Comparison of ENCODE assay signal across 8 cellular contexts in genomic region chr6:117449549-117450439, GRCh38. TPM values are rescaled to one million over a fixed set of nuclear protein-coding genes. Genes with fewer than 3 reads are reported as not detected.
DNase-seq lines count a peak whose midpoint lies in the region; ATAC-seq and TF ChIP-seq lines count a peak whose summit lies in the region.

No MANE protein-coding gene starts in this region.

- WGBS in psoas muscle, 3 donors = 38 to 45% (median 44%) methylated on average over 10 of the region's 10 CpGs

- no peak overlapping the region for H3K27ac ChIP-seq in Peyer's patch
- H3K27ac ChIP-seq in psoas muscle = no peak overlapping the region

- no peaks in the 10 kb centered on the region for H3K9me3 ChIP-seq in Peyer's patch
- no peaks in the 10 kb centered on the region for H3K9me3 ChIP-seq in psoas muscle

- H3K36me3 ChIP-seq in Peyer's patch (no peaks in the 10 kb centered on the region), psoas muscle (ENCODE audit: insufficient read depth in 1 of 2, low read depth in 1 of 2) (no peaks in the 10 kb centered on the region)

- DNase-seq in Daoy (ENCODE audit: low read depth) = peak; percentile 75
- DNase-seq in Peyer's patch = peak in 2 of 3 donors; percentile 51 to 83
- peak; percentile 36 to 59 for DNase-seq in activated T-cell treated with anti-CD3 and anti-CD28 coated beads, Interleukin-2, amount 50 U/mL, for 48 hours
- DNase-seq in foreskin fibroblast = peak; percentile 63 to 85
- DNase-seq in psoas muscle = no peak
- no peak for DNase-seq in NK-92 treated with Interleukin-12 subunit alpha and Interleukin-12 subunit beta, amount 100 ng/mL, for 24 hours (lab: John Stamatoyannopoulos, UW)

- peak; percentile 85 for TF ChIP-seq RAD21 in Ishikawa (IDR thresholded peaks at IDR 0.05; ENCODE audit: low read depth)

- peak; percentile 36 to 80 (median 69) for TF ChIP-seq CTCF in Peyer's patch (IDR thresholded peaks at IDR 0.05)
- TF ChIP-seq CTCF in foreskin fibroblast (IDR thresholded peaks at IDR 0.05; ENCODE audit: low read depth, low read length) = peak; percentile 55
- TF ChIP-seq CTCF in psoas muscle (IDR thresholded peaks at IDR 0.05) = peak; percentile 84

- H3K4me1 ChIP-seq in Peyer's patch (peaks cover 0 to 13% (median 0%) of the 10 kb centered on the region in 4 donors), psoas muscle (peaks cover 12% of the 10 kb centered on the region)

- TF ChIP-seq EP300 in Ishikawa (IDR thresholded peaks at IDR 0.05; ENCODE audit: borderline replicate concordance) = no peak

- H3K4me3 ChIP-seq in Peyer's patch (no peak overlapping the region), foreskin fibroblast (ENCODE audit: low read depth in 1 of 2, low read length in 2 of 2) (no peak overlapping the region), psoas muscle (no peak overlapping the region)

- ATAC-seq in psoas muscle = peak in 1 of 4 donors; percentile 72
- no peak for ATAC-seq in HG03135 (IDR thresholded peaks at IDR 0.05; ENCODE audit: unreplicated experiment)

- H3K27me3 ChIP-seq in Peyer's patch = no peaks in the 10 kb centered on the region
- H3K27me3 ChIP-seq in psoas muscle (ENCODE audit: insufficient read depth in 3 of 3, low read length in 2 of 3) = no peaks in the 10 kb centered on the region

- TF ChIP-seq POLR2A in Peyer's patch (IDR thresholded peaks at IDR 0.05) = no peak

- intact Hi-C loops in psoas muscle (cut with DNase I) = loop anchor here (1.0 to 5.0 kb wide), 5 partner anchors 33 to 158 kb away; partner anchors contain the start of gene DCBLD1 (in 1 of the 2)

TF ChIP-seq in Ishikawa, 13 proteins besides CTCF, POLR2A, EP300 and RAD21:
- TF ChIP-seq TCF12 (IDR thresholded peaks at IDR 0.05; ENCODE audit: low read depth) = no peak
- TF ChIP-seq REST (IDR thresholded peaks at IDR 0.05; ENCODE audit: low read depth) = no peak
- no peak for TF ChIP-seq CREB1 (IDR thresholded peaks at IDR 0.05; ENCODE audit: low read depth)
- TF ChIP-seq ZBTB7A (IDR thresholded peaks at IDR 0.05; ENCODE audit: low read depth) = no peak
- TF ChIP-seq TEAD4 (IDR thresholded peaks at IDR 0.05) = no peak
- TF ChIP-seq MAX (IDR thresholded peaks at IDR 0.05) = no peak
- TF ChIP-seq YY1 (IDR thresholded peaks at IDR 0.05; ENCODE audit: low read depth) = no peak
- no peak for TF ChIP-seq FOXM1 (IDR thresholded peaks at IDR 0.05; ENCODE audit: borderline replicate concordance, low read depth)
- TF ChIP-seq CEBPB (IDR thresholded peaks at IDR 0.05) = no peak
- no peak for TF ChIP-seq TAF1 (IDR thresholded peaks at IDR 0.05; ENCODE audit: low read depth)
- TF ChIP-seq USF1 (IDR thresholded peaks at IDR 0.05) = no peak
- no peak for TF ChIP-seq EGR1 (IDR thresholded peaks at IDR 0.05)
- TF ChIP-seq NFIC (IDR thresholded peaks at IDR 0.05) = no peak

RNA-seq across cellular contexts. Expression of gene ROS1, which starts 24.1 kb away (rescaled TPM):
- 0.71 and 1.1 TPM in 2 replicates for total RNA-seq in Daoy (2014; rRNA removed; shearing (Covaris generic))
- under 1 TPM in 3 of 4 donors, not detected in 1; 0.18 to 0.94 (median 0.47) TPM for total RNA-seq in Peyer's patch
- under 1 TPM in 1 of 4 donors, not detected in 3; 0.06 TPM for total RNA-seq in psoas muscle
- under 1 TPM in 1 of 3 donors, not detected in 2; 0.04 TPM for polyA plus RNA-seq in psoas muscle

RNA-seq across cellular contexts. Expression of gene DCBLD1, which starts 32.7 kb away (rescaled TPM):
- total RNA-seq in Daoy (2014; rRNA removed; shearing (Covaris generic)) = 21.0 and 32.6 TPM in 2 replicates
- total RNA-seq in Peyer's patch = 10 to 100 TPM; 19.8 to 35.0 (median 27.8) TPM
- total RNA-seq in psoas muscle = 1 to 10 TPM; 4.0 to 9.0 (median 5.2) TPM
- 1 to 10 TPM; 2.0 to 5.1 (median 2.9) TPM for polyA plus RNA-seq in psoas muscle

Comparison
In these comparisons a context has a peak if more than half of its experiments do, and no peak if none do; other contexts are left out.
1. DNase-seq: peak in Daoy (single experiment), Peyer's patch (2 of 3), activated T-cell treated with anti-CD3 and anti-CD28 coated beads, Interleukin-2, amount 50 U/mL, for 48 hours (2 of 2) and foreskin fibroblast (2 of 2); none in psoas muscle (0 of 2) and NK-92 treated with Interleukin-12 subunit alpha and Interleukin-12 subunit beta, amount 100 ng/mL, for 24 hours (single experiment).
2. Peak in every context shown above with its lines, with median percentiles within 50 percentile points of each other: CTCF ChIP-seq.